10 cellular contexts compared by ENCODE assay signal in genomic region chr22:36425977-36426523, GRCh38. TPM values are rescaled to one million over a fixed set of nuclear protein-coding genes. Genes with fewer than 3 reads are reported as not detected.
DNase-seq lines count a peak whose midpoint lies in the region; ATAC-seq, FAIRE-seq and TF ChIP-seq lines count a peak whose summit lies in the region.
"Had no signal": no experiment of that assay in that cellular context is flagged by ENCODE, and none has a peak within 500 bp of the region (broad histone marks: within the 10 kb centered on the region; RNA-seq: fewer than 3 reads in every experiment).

No MANE protein-coding gene starts in this region.

- H3K4me1 ChIP-seq in CD4-positive, alpha-beta memory T cell (ENCODE audit: insufficient read depth, low read length) = peaks cover 17% of the 10 kb centered on the region
- H3K4me1 ChIP-seq in HUES64 (ENCODE audit: insufficient read depth, low read length) (peaks cover 7% of the 10 kb centered on the region; the same call in 1 of the 2 replicates), mucosa of descending colon (ENCODE audit: low read depth) (peaks cover 11% of the 10 kb centered on the region)

- no peaks in the 10 kb centered on the region for H3K27me3 Mint-ChIP-seq in CD4-positive, alpha-beta memory T cell
- H3K27me3 Mint-ChIP-seq in brain = peaks cover 7% of the 10 kb centered on the region

- H3K27ac ChIP-seq in CD4-positive, alpha-beta memory T cell (ENCODE audit: low read depth, low read length) = no peak overlapping the region
- peak overlapping the region; percentile 70 for H3K27ac ChIP-seq in HUES64 (ENCODE audit: low read depth, low read length)

- FAIRE-seq in D721Med (lab: Jason Lieb, UNC) = no peak

- TF ChIP-seq CTCF in brain (conservative IDR thresholded peaks at IDR 0.05) (no peak), mucosa of descending colon (IDR thresholded peaks at IDR 0.05) (no peak), D721Med (IDR thresholded peaks at IDR 0.05; ENCODE audit: insufficient read depth, missing control alignments) (no peak)

- peak overlapping the region in 3 of 8 donors; percentile 22 to 37 (median 29) for H3K4me3 Mint-ChIP-seq in CD4-positive, alpha-beta memory T cell
- no peak overlapping the region for H3K4me3 Mint-ChIP-seq in brain

- CTCF ChIA-PET in CD4-positive, alpha-beta memory T cell (lab: Charles Lee; ENCODE audit: partially characterized antibody) = interaction anchor here (0.7 kb wide), 1 partner anchor 125 kb away, joined by 3 read pairs; no protein-coding TSS in a partner anchor

- H3K9me3 Mint-ChIP-seq in CD4-positive, alpha-beta memory T cell = no peaks in the 10 kb centered on the region
- peaks cover 0 to 3% (median 0%) of the 10 kb centered on the region in 5 experiments for H3K9me3 Mint-ChIP-seq in brain

- H3K36me3 Mint-ChIP-seq in CD4-positive, alpha-beta memory T cell = no peaks in the 10 kb centered on the region
- H3K36me3 Mint-ChIP-seq in brain = no peaks in the 10 kb centered on the region

- 45% methylated on average over 2 of the region's 2 CpGs for WGBS in HUES64

- peak overlapping the region in 4 of 7 donors; percentile 5 to 84 (median 56) for H3K27ac Mint-ChIP-seq in CD4-positive, alpha-beta memory T cell
- peak overlapping the region in 3 of 5 experiments; percentile 20 to 73 (median 67) for H3K27ac Mint-ChIP-seq in brain

- ATAC-seq in mucosa of descending colon = peak; percentile 64

- no peaks in the 10 kb centered on the region for H3K36me3 ChIP-seq in CD4-positive, alpha-beta memory T cell (ENCODE audit: insufficient read depth, low read length)
- H3K36me3 ChIP-seq in HUES64 (ENCODE audit: insufficient read depth, low read length) (no peaks in the 10 kb centered on the region), mucosa of descending colon (ENCODE audit: low read depth) (no peaks in the 10 kb centered on the region)

- H3K27me3 ChIP-seq in CD4-positive, alpha-beta memory T cell (ENCODE audit: insufficient read depth, low read length) = no peaks in the 10 kb centered on the region
- H3K27me3 ChIP-seq in HUES64 (ENCODE audit: insufficient read depth, low read length) = no peaks in the 10 kb centered on the region

- no peak for DNase-seq in CD4-positive, alpha-beta memory T cell
- DNase-seq in mucosa of descending colon (peak in 1 of 3 donors; percentile 50), D721Med (ENCODE audit: insufficient read length, low spot score) (no peak), SW480 (ENCODE audit: low spot score) (no peak)
- no peak for DNase-seq in activated CD4-positive, alpha-beta T cell treated with anti-CD3 and anti-CD28 coated beads for 48 hours
- no peak for DNase-seq in activated CD8-positive, alpha-beta memory T cell treated with anti-CD3 and anti-CD28 coated beads, Interleukin-2, amount 50 U/mL, for 4 hours
- DNase-seq: activated CD4-positive, alpha-beta T cell treated with anti-CD3 and anti-CD28 coated beads for 4 hours; stimulated activated CD4-positive, alpha-beta T cell treated with anti-CD3 and anti-CD28 coated beads, Interleukin-4, amount 100 ng/mL, for 1 hour had no signal

- H3K4me3 ChIP-seq in CD4-positive, alpha-beta memory T cell (ENCODE audit: low read length in 2 of 2) = no peak overlapping the region
- no peak overlapping the region for H3K4me3 ChIP-seq in HUES64 (ENCODE audit: low read length)
- no peak overlapping the region for H3K4me3 ChIP-seq in mucosa of descending colon

- H3K9ac ChIP-seq in HUES64 (ENCODE audit: low read depth, low read length) = no peak overlapping the region

- peaks cover 8 to 22% (median 15%) of the 10 kb centered on the region in 4 donors for H3K4me1 Mint-ChIP-seq in CD4-positive, alpha-beta memory T cell
- peaks cover 10% of the 10 kb centered on the region for H3K4me1 Mint-ChIP-seq in brain

- intact Hi-C loops in CD4-positive, alpha-beta memory T cell (cut with micrococcal nuclease) = no loop called here
- intact Hi-C loops in mucosa of descending colon (cut with DNase I, micrococcal nuclease) = no loop called here

- H3K9me3 ChIP-seq in CD4-positive, alpha-beta memory T cell (ENCODE audit: control insufficient read depth in 1 of 2, low read length in 2 of 2) = no peaks in the 10 kb centered on the region
- no peaks in the 10 kb centered on the region for H3K9me3 ChIP-seq in HUES64 (ENCODE audit: insufficient read depth, low read depth, low read length)
- H3K9me3 ChIP-seq in mucosa of descending colon = no peaks in the 10 kb centered on the region

- POLR2A ChIA-PET in CD4-positive, alpha-beta memory T cell (lab: Charles Lee; ENCODE audit: partially characterized antibody) = no interaction called here

RNA-seq across cellular contexts. Expression of gene MYH9, which starts 38.3 kb away (rescaled TPM):
- total RNA-seq in CD4-positive, alpha-beta memory T cell = 100 to 1,000 TPM; 717 to 734 TPM
- polyA plus RNA-seq in CD4-positive, alpha-beta memory T cell = 100 to 1,000 TPM in 1 of 2 donors, 10 to 100 TPM in 1; 17.3 to 476 TPM
- 117 TPM for polyA plus RNA-seq in HUES64 (2013, experiment 1 of 2)
- 121 TPM for polyA plus RNA-seq in HUES64 (2013, experiment 2 of 2)
- polyA plus RNA-seq in brain (ENCODE audit: insufficient read depth, low read depth, low replicate concordance) = 236 TPM
- total RNA-seq in mucosa of descending colon = 100 to 1,000 TPM; 501 to 831 (median 599) TPM

RNA-seq across cellular contexts. Expression of gene TXN2, which starts 55.4 kb away (rescaled TPM):
- 10 to 100 TPM; 33.5 to 34.5 TPM for total RNA-seq in CD4-positive, alpha-beta memory T cell
- 100 to 1,000 TPM; 103 to 148 TPM for polyA plus RNA-seq in CD4-positive, alpha-beta memory T cell
- polyA plus RNA-seq in HUES64 (2013, experiment 1 of 2) = 50.6 TPM
- 59.2 TPM for polyA plus RNA-seq in HUES64 (2013, experiment 2 of 2)
- polyA plus RNA-seq in brain (ENCODE audit: insufficient read depth, low read depth, low replicate concordance) = 126 TPM
- total RNA-seq in mucosa of descending colon = 100 to 1,000 TPM in 1 of 3 donors, 10 to 100 TPM in 2; 73.2 to 101 (median 95.8) TPM
